In genomic region chr16:83899272-83899897, GRCh38 we compare ENCODE assay signal across 8 cellular contexts. TPM values are rescaled to one million over a fixed set of nuclear protein-coding genes. Genes with fewer than 3 reads are reported as not detected.
A peak's percentile ranks its signal among the peaks of the same experiment; 100 is the strongest.
DNase-seq lines count a peak whose midpoint lies in the region; ATAC-seq and TF ChIP-seq lines count a peak whose summit lies in the region.

No MANE protein-coding gene starts in this region.

- peak overlapping the region; percentile 89 for H3K4me3 ChIP-seq in GM12864 (ENCODE audit: low read depth, low read length)
- H3K4me3 ChIP-seq in effector memory CD4-positive, alpha-beta T cell (ENCODE audit: insufficient read depth, low read depth, low read length, poor library complexity, severe bottlenecking), result peak overlapping the region; percentile 77

- TF ChIP-seq CTCF in GM12864 (IDR thresholded peaks at IDR 0.05; ENCODE audit: low read depth, low read length, missing control alignments) (no peak), mesothelial cell of epicardium (IDR thresholded peaks at IDR 0.05; ENCODE audit: unreplicated experiment) (no peak)

- no peaks in the 10 kb centered on the region for H3K9me3 Mint-ChIP-seq in activated CD4-positive, alpha-beta memory T cell treated with anti-CD3 and anti-CD28 coated beads, Interleukin-2, amount 10 ng/mL, durations not matched to agents 7 days and 5 days
- no peaks in the 10 kb centered on the region for H3K9me3 Mint-ChIP-seq in mesothelial cell of epicardium

- H3K36me3 ChIP-seq in KOPT-K1 (ENCODE audit: insufficient read depth, low read length), result no peaks in the 10 kb centered on the region
- H3K36me3 ChIP-seq in effector memory CD4-positive, alpha-beta T cell (ENCODE audit: control insufficient read depth, insufficient read depth, low read length), result no peaks in the 10 kb centered on the region

- POLR2A ChIA-PET in activated CD4-positive, alpha-beta memory T cell treated with anti-CD3 and anti-CD28 coated beads, Interleukin-2, amount 10 ng/mL, durations not matched to agents 7 days and 5 days (lab: Charles Lee), result interaction anchor here (0.6 to 1.0 kb wide), 4 partner anchors 78 to 246 kb away, joined by 3 to 7 read pairs (median 4); partner anchors contain the start of genes DNAAF1, HSDL1 and MBTPS1

- peaks cover 6% of the 10 kb centered on the region for H3K27me3 Mint-ChIP-seq in activated CD4-positive, alpha-beta memory T cell treated with anti-CD3 and anti-CD28 coated beads, Interleukin-2, amount 10 ng/mL, durations not matched to agents 7 days and 5 days
- H3K27me3 Mint-ChIP-seq in mesothelial cell of epicardium (ENCODE audit: low read depth), result peaks cover 6% of the 10 kb centered on the region

- H3K4me1 ChIP-seq in effector memory CD4-positive, alpha-beta T cell (ENCODE audit: control insufficient read depth, insufficient read depth, low read length, poor library complexity, severe bottlenecking), result peaks cover 7% of the 10 kb centered on the region

- DNase-seq in GM12864 (ENCODE audit: low read depth) (peak; percentile 16), mesothelial cell of epicardium (ENCODE audit: low spot score in 2 of 2, unreplicated experiment in 2 of 2) (peak in 1 of 2 experiments; percentile 64), T1000 (lab: John Stamatoyannopoulos, UW) (no peak)
- DNase-seq in activated CD4-positive, alpha-beta memory T cell treated with anti-CD3 and anti-CD28 coated beads, Interleukin-2, amount 10 ng/mL, durations not matched to agents 7 days and 5 days, result peak; percentile 49
- DNase-seq in effector memory CD4-positive, alpha-beta T cell, result peak in 2 of 3 donors; percentile 13 to 17
- DNase-seq in stimulated activated CD8-positive, alpha-beta memory T cell treated with anti-CD3 and anti-CD28 coated beads, Interleukin-7, amount 100 ng/mL, for 4 hours (ENCODE audit: low read depth in 2 of 2), result peak; percentile 48 to 64

- no peaks in the 10 kb centered on the region for H3K9me3 ChIP-seq in KOPT-K1 (ENCODE audit: insufficient read depth, low read length, poor library complexity, severe bottlenecking)
- no peaks in the 10 kb centered on the region for H3K9me3 ChIP-seq in effector memory CD4-positive, alpha-beta T cell (ENCODE audit: control insufficient read depth, low read length)

- peak overlapping the region; percentile 42 for H3K27ac ChIP-seq in KOPT-K1 (ENCODE audit: low read depth, low read length, poor library complexity, severe bottlenecking)
- H3K27ac ChIP-seq in effector memory CD4-positive, alpha-beta T cell (ENCODE audit: insufficient read depth, low read length, poor library complexity, severe bottlenecking), result peak overlapping the region; percentile 31

- peak overlapping the region; percentile 41 for H3K27ac Mint-ChIP-seq in activated CD4-positive, alpha-beta memory T cell treated with anti-CD3 and anti-CD28 coated beads, Interleukin-2, amount 10 ng/mL, durations not matched to agents 7 days and 5 days
- H3K27ac Mint-ChIP-seq in mesothelial cell of epicardium, result peak overlapping the region; percentile 79

- no peaks in the 10 kb centered on the region for H3K27me3 ChIP-seq in effector memory CD4-positive, alpha-beta T cell (replicated peaks; ENCODE audit: control insufficient read depth, insufficient read depth, low read length, poor library complexity, severe bottlenecking)

- H3K36me3 Mint-ChIP-seq in activated CD4-positive, alpha-beta memory T cell treated with anti-CD3 and anti-CD28 coated beads, Interleukin-2, amount 10 ng/mL, durations not matched to agents 7 days and 5 days (ENCODE audit: low read depth), result no peaks in the 10 kb centered on the region
- no peaks in the 10 kb centered on the region for H3K36me3 Mint-ChIP-seq in mesothelial cell of epicardium

- H3K4me1 Mint-ChIP-seq in activated CD4-positive, alpha-beta memory T cell treated with anti-CD3 and anti-CD28 coated beads, Interleukin-2, amount 10 ng/mL, durations not matched to agents 7 days and 5 days, result peaks cover 27% of the 10 kb centered on the region
- peaks cover 17% of the 10 kb centered on the region for H3K4me1 Mint-ChIP-seq in mesothelial cell of epicardium

- ATAC-seq in GM21825 (IDR thresholded peaks at IDR 0.05; ENCODE audit: unreplicated experiment), result peak; percentile 43

- CTCF ChIA-PET in activated CD4-positive, alpha-beta memory T cell treated with anti-CD3 and anti-CD28 coated beads, Interleukin-2, amount 10 ng/mL, durations not matched to agents 7 days and 5 days (lab: Charles Lee), result interaction anchor here (0.8 kb wide), 1 partner anchor 73 kb away, joined by 4 read pairs; no protein-coding TSS in a partner anchor

- H3K4me3 Mint-ChIP-seq in activated CD4-positive, alpha-beta memory T cell treated with anti-CD3 and anti-CD28 coated beads, Interleukin-2, amount 10 ng/mL, durations not matched to agents 7 days and 5 days, result peak overlapping the region; percentile 99
- peak overlapping the region; percentile 77 for H3K4me3 Mint-ChIP-seq in mesothelial cell of epicardium

RNA-seq across cellular contexts. Expression of gene MLYCD, which starts 0.5 kb away (rescaled TPM):
- 1 to 10 TPM; 3.5 to 4.0 TPM for total RNA-seq in activated CD4-positive, alpha-beta memory T cell treated with anti-CD3 and anti-CD28 coated beads, Interleukin-2, amount 10 ng/mL, durations not matched to agents 7 days and 5 days
- total RNA-seq in mesothelial cell of epicardium, result 6.9 to 7.4 TPM (median 7.4 TPM) in 3 replicates

RNA-seq across cellular contexts. Expression of gene OSGIN1, which starts 53.7 kb away (rescaled TPM):
- total RNA-seq in activated CD4-positive, alpha-beta memory T cell treated with anti-CD3 and anti-CD28 coated beads, Interleukin-2, amount 10 ng/mL, durations not matched to agents 7 days and 5 days, result under 1 TPM; 0.48 to 0.88 TPM
- 2.2 to 2.5 TPM (median 2.3 TPM) in 3 replicates for total RNA-seq in mesothelial cell of epicardium
